Comparison of ENCODE assay signal across 1 cellular context in the genomic region with DNA sequence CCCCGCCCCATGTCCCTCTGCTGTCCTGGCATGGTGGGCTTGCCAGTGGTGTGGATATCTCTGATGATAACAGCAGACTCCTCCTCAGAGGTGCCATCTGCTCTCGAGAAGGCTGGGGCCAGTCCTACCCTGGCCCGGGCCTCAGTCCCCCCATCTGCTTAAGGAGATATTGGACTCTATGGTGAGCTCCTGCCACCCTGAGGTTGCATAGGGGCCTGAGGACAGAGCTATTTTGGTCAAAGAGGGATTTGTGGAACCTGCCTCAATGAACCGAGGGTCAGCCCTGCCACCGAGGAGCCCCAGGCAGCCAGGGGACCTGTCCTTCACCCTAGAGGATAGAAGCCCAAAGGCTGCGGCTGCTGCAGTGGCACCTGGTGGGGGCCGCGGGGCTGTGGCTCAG.
TF ChIP-seq lines count a peak whose summit lies in the region.

No MANE protein-coding gene starts in this region.

TF ChIP-seq in SK-N-SH, 30 proteins besides CTCF, POLR2A, EP300 and RAD21 (continued from another document):
- TF ChIP-seq, protein P1, sequence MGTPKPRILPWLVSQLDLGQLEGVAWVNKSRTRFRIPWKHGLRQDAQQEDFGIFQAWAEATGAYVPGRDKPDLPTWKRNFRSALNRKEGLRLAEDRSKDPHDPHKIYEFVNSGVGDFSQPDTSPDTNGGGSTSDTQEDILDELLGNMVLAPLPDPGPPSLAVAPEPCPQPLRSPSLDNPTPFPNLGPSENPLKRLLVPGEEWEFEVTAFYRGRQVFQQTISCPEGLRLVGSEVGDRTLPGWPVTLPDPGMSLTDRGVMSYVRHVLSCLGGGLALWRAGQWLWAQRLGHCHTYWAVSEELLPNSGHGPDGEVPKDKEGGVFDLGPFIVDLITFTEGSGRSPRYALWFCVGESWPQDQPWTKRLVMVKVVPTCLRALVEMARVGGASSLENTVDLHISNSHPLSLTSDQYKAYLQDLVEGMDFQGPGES (IDR thresholded peaks at IDR 0.05; ENCODE audit: low read depth, low read length), result no peak
